In genomic region chr1:180571832-180572636, GRCh38 we compare ENCODE assay signal across 11 cellular contexts. TPM values are rescaled to one million over a fixed set of nuclear protein-coding genes. Genes with fewer than 3 reads are reported as not detected.
DNase-seq lines count a peak whose midpoint lies in the region; ATAC-seq and TF ChIP-seq lines count a peak whose summit lies in the region.
"Had no signal": no experiment of that assay in that cellular context is flagged by ENCODE, and none has a peak within 500 bp of the region (broad histone marks: within the 10 kb centered on the region; RNA-seq: fewer than 3 reads in every experiment).

No MANE protein-coding gene starts in this region.

- no peak overlapping the region for H3K27ac Mint-ChIP-seq in T-helper 2 cell treated with Interferon-gamma antibody and Interleukin-4, amounts not matched to agents 5 μg/mL and 100 μg/mL, for 36 hours
- H3K27ac Mint-ChIP-seq in stimulated activated effector memory CD8-positive, alpha-beta T cell treated with anti-CD3 and anti-CD28 coated beads, Interleukin-12 subunit alpha, Interleukin-12 subunit beta, amount 100 ng/mL, for 72 hours, result peak overlapping the region; percentile 51

- DNase-seq in activated CD8-positive, alpha-beta memory T cell treated with anti-CD3 and anti-CD28 coated beads for 24 hours, result peak; percentile 61
- DNase-seq in activated CD8-positive, alpha-beta memory T cell treated with anti-CD3 and anti-CD28 coated beads, Interleukin-2, amount 50 U/mL, for 4 hours, result no peak
- peak; percentile 66 for DNase-seq in T-helper 2 cell treated with Interferon-gamma antibody and Interleukin-4, amounts not matched to agents 5 μg/mL and 100 μg/mL, for 36 hours (ENCODE audit: low spot score)
- DNase-seq in fibroblast of the aortic adventitia (ENCODE audit: low read depth) (peak; percentile 22), amniotic stem cell (lab: John Stamatoyannopoulos, UW) (no peak), 8988T (no peak), DMS79 treated with DMSO at 0.1 percent for 48 hours (lab: John Stamatoyannopoulos, UW) (no peak)
- peak; percentile 9 to 72 for DNase-seq in stimulated activated effector memory CD8-positive, alpha-beta T cell treated with anti-CD3 and anti-CD28 coated beads, Interleukin-12 subunit alpha, Interleukin-12 subunit beta, amount 100 ng/mL, for 72 hours (ENCODE audit: low spot score in 2 of 2)
- DNase-seq: hippocampal formation had no signal

- no peak for TF ChIP-seq CTCF in fibroblast of the aortic adventitia (IDR thresholded peaks at IDR 0.05; ENCODE audit: insufficient read depth, low read length)

- H3K27me3 Mint-ChIP-seq in T-helper 2 cell treated with Interferon-gamma antibody and Interleukin-4, amounts not matched to agents 5 μg/mL and 100 μg/mL, for 36 hours (ENCODE audit: low read depth), result peaks cover 7% of the 10 kb centered on the region

- H3K36me3 Mint-ChIP-seq in T-helper 2 cell treated with Interferon-gamma antibody and Interleukin-4, amounts not matched to agents 5 μg/mL and 100 μg/mL, for 36 hours (ENCODE audit: low read depth), result no peaks in the 10 kb centered on the region
- no peaks in the 10 kb centered on the region for H3K36me3 Mint-ChIP-seq in stimulated activated effector memory CD8-positive, alpha-beta T cell treated with anti-CD3 and anti-CD28 coated beads, Interleukin-12 subunit alpha, Interleukin-12 subunit beta, amount 100 ng/mL, for 72 hours

- H3K4me3 Mint-ChIP-seq in T-helper 2 cell treated with Interferon-gamma antibody and Interleukin-4, amounts not matched to agents 5 μg/mL and 100 μg/mL, for 36 hours, result no peak overlapping the region
- peak overlapping the region; percentile 0 for H3K4me3 Mint-ChIP-seq in stimulated activated effector memory CD8-positive, alpha-beta T cell treated with anti-CD3 and anti-CD28 coated beads, Interleukin-12 subunit alpha, Interleukin-12 subunit beta, amount 100 ng/mL, for 72 hours

- H3K4me1 Mint-ChIP-seq in T-helper 2 cell treated with Interferon-gamma antibody and Interleukin-4, amounts not matched to agents 5 μg/mL and 100 μg/mL, for 36 hours (ENCODE audit: low read depth), result peaks cover 11% of the 10 kb centered on the region
- peaks cover 19% of the 10 kb centered on the region for H3K4me1 Mint-ChIP-seq in stimulated activated effector memory CD8-positive, alpha-beta T cell treated with anti-CD3 and anti-CD28 coated beads, Interleukin-12 subunit alpha, Interleukin-12 subunit beta, amount 100 ng/mL, for 72 hours

- no peak overlapping the region for H3K4me3 ChIP-seq in fibroblast of the aortic adventitia (ENCODE audit: low read depth, low read length)
- H3K4me3 ChIP-seq: coronary artery had no signal

- peak; percentile 96 for ATAC-seq in stimulated activated effector memory CD8-positive, alpha-beta T cell treated with anti-CD3 and anti-CD28 coated beads, Interleukin-12 subunit alpha, Interleukin-12 subunit beta, amount 100 ng/mL, for 72 hours

- no peaks in the 10 kb centered on the region for H3K9me3 Mint-ChIP-seq in T-helper 2 cell treated with Interferon-gamma antibody and Interleukin-4, amounts not matched to agents 5 μg/mL and 100 μg/mL, for 36 hours
- H3K9me3 Mint-ChIP-seq in stimulated activated effector memory CD8-positive, alpha-beta T cell treated with anti-CD3 and anti-CD28 coated beads, Interleukin-12 subunit alpha, Interleukin-12 subunit beta, amount 100 ng/mL, for 72 hours, result peaks cover 2% of the 10 kb centered on the region

RNA-seq across cellular contexts. Expression of gene OVAAL, which starts 13.3 kb away (rescaled TPM):
- not detected in 2 replicates for total RNA-seq in fibroblast of the aortic adventitia (ENCODE audit: low replicate concordance)
- total RNA-seq: activated CD8-positive, alpha-beta memory T cell treated with anti-CD3 and anti-CD28 coated beads for 36 hours had no signal

RNA-seq across cellular contexts. Expression of gene XPR1, which starts 59.8 kb away (rescaled TPM):
- total RNA-seq in fibroblast of the aortic adventitia (ENCODE audit: low replicate concordance), result 11.9 and 31.8 TPM in 2 replicates

Comparison
In these comparisons a context has a peak if more than half of its experiments do, and no peak if none do; other contexts are left out.
1. DNase-seq: peak in activated CD8-positive, alpha-beta memory T cell treated with anti-CD3 and anti-CD28 coated beads for 24 hours (single experiment), T-helper 2 cell treated with Interferon-gamma antibody and Interleukin-4, amounts not matched to agents 5 μg/mL and 100 μg/mL, for 36 hours (single experiment), fibroblast of the aortic adventitia (single experiment) and stimulated activated effector memory CD8-positive, alpha-beta T cell treated with anti-CD3 and anti-CD28 coated beads, Interleukin-12 subunit alpha, Interleukin-12 subunit beta, amount 100 ng/mL, for 72 hours (2 of 2); none in activated CD8-positive, alpha-beta memory T cell treated with anti-CD3 and anti-CD28 coated beads, Interleukin-2, amount 50 U/mL, for 4 hours (single experiment), amniotic stem cell (single experiment), 8988T (single experiment) and DMS79 treated with DMSO at 0.1 percent for 48 hours (single experiment).